Comparison of ENCODE assay signal across 24 cellular contexts in genomic region chr18:70228546-70228945, GRCh38. TPM values are rescaled to one million over a fixed set of nuclear protein-coding genes. Genes with fewer than 3 reads are reported as not detected.
DNase-seq lines count a peak whose midpoint lies in the region; ATAC-seq and TF ChIP-seq lines count a peak whose summit lies in the region.
"Had no signal": no experiment of that assay in that cellular context is flagged by ENCODE, and none has a peak within 500 bp of the region (broad histone marks: within the 10 kb centered on the region; RNA-seq: fewer than 3 reads in every experiment).

No MANE protein-coding gene starts in this region.

- no peaks in the 10 kb centered on the region for H3K9me3 ChIP-seq in upper lobe of right lung
- H3K9me3 ChIP-seq: SJCRH30 had no signal

- no peaks in the 10 kb centered on the region for H3K4me1 ChIP-seq in upper lobe of right lung
- H3K4me1 ChIP-seq: left ventricle myocardium inferior, SJCRH30 had no signal

- DNase-seq in HL-60 (ENCODE audit: low read depth in 1 of 2, low spot score in 1 of 2) (peak; percentile 28 to 67), NOMO-1 treated with DMSO at 0.1 percent for 48 hours (lab: John Stamatoyannopoulos, UW; ENCODE audit: unreplicated experiment) (peak; percentile 92), epithelial cell of esophagus (ENCODE audit: low read depth) (peak; percentile 30), upper lobe of right lung (no peak), cerebellar nuclear complex (lab: John Stamatoyannopoulos, UW) (no peak), Right ventricle myocardium inferior (ENCODE audit: missing footprints) (no peak)
- DNase-seq: activated CD8-positive, alpha-beta memory T cell treated with anti-CD3 and anti-CD28 coated beads for 24 hours; activated gamma-delta T cell treated with Interleukin-2 at 50 U/mL for 16 hours; activated T-cell treated with anti-CD3 and anti-CD28 coated beads, Interleukin-2, amount 50 U/mL, for 24 hours; CD4-positive, alpha-beta T cell; DMS 273 treated with DMSO at 0.1 percent for 48 hours; HFFc6; hippocampal formation; KG1; left ventricle myocardium inferior; midbrain; natural killer cell; NCI-H1092; NCI-H187; PC-3; SJCRH30; stimulated activated CD4-positive, alpha-beta T cell treated with anti-CD3 and anti-CD28 coated beads, Interleukin-4, amount 100 ng/mL, for 4 hours; stimulated activated naive CD4-positive, alpha-beta T cell treated with Interleukin-2 at 50 U/mL for 16 hours had no signal

- H3K4me3 ChIP-seq in HL-60 (replicated peaks; ENCODE audit: insufficient read depth, low read length) (no peak overlapping the region), epithelial cell of esophagus (ENCODE audit: low read length) (no peak overlapping the region), upper lobe of right lung (no peak overlapping the region)
- H3K4me3 ChIP-seq: left ventricle myocardium inferior, SJCRH30 had no signal

- H3K27ac ChIP-seq in HL-60 (replicated peaks) (no peak overlapping the region), upper lobe of right lung (no peak overlapping the region)
- H3K27ac ChIP-seq: left ventricle myocardium inferior, SJCRH30 had no signal

- ATAC-seq in upper lobe of right lung (peak; percentile 83), GM19463 (IDR thresholded peaks at IDR 0.05; ENCODE audit: unreplicated experiment) (no peak), Right ventricle myocardium inferior (no peak)
- ATAC-seq: natural killer cell, PC-3 had no signal

- H3K27me3 ChIP-seq in HL-60 (ENCODE audit: insufficient read depth, poor library complexity, severe bottlenecking) (no peaks in the 10 kb centered on the region), upper lobe of right lung (no peaks in the 10 kb centered on the region)
- H3K27me3 ChIP-seq: SJCRH30 had no signal

- intact Hi-C loops in upper lobe of right lung (cut with DNase I) (no loop called here), Right ventricle myocardium inferior (cut with DNase I) (no loop called here)

- no peak for TF ChIP-seq CTCF in HL-60 (IDR thresholded peaks at IDR 0.05; ENCODE audit: insufficient read depth, low read length)
- no peak for TF ChIP-seq CTCF in epithelial cell of esophagus (IDR thresholded peaks at IDR 0.05; ENCODE audit: insufficient read depth, low read depth, low read length, missing control alignments)
- TF ChIP-seq CTCF in upper lobe of right lung (IDR thresholded peaks at IDR 0.05) = no peak

- H3K36me3 ChIP-seq in upper lobe of right lung = no peaks in the 10 kb centered on the region
- H3K36me3 ChIP-seq: SJCRH30 had no signal

RNA-seq across cellular contexts. Expression of gene RTTN, which starts 23.1 kb away (rescaled TPM):
- total RNA-seq in upper lobe of right lung (13.0 TPM), Right ventricle myocardium inferior (9.4 TPM)

Comparison
In these comparisons a context has a peak if more than half of its experiments do, and no peak if none do; other contexts are left out.
1. DNase-seq: peak in HL-60 (2 of 2), NOMO-1 treated with DMSO at 0.1 percent for 48 hours (single experiment) and epithelial cell of esophagus (single experiment); none in upper lobe of right lung (single experiment), cerebellar nuclear complex (0 of 2) and Right ventricle myocardium inferior (single experiment).